ENCODE assay signal across 21 cellular contexts in the genomic region with DNA sequence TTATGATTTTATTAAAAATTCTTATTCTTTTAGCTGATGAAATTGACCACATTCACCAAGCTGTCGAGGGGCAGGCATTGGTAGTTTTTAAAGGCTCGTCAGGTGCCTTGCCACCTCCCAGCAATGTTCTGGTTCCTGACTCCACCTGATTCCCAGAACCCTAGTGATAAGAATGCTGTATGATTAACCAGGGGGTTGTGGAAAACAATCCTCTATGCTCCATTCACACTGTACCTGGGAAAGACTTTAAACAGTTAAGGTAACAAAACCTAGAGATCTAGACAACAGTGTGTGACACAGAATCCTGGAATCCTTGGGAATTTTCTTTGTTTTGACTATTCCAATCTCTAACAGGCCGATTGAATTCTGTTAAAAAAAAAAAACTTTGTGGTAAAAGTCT.
A peak's percentile ranks its signal among the peaks of the same experiment; 100 is the strongest.
DNase-seq lines count a peak whose midpoint lies in the region; ATAC-seq and TF ChIP-seq lines count a peak whose summit lies in the region.
"Had no signal": no experiment of that assay in that cellular context is flagged by ENCODE, and none has a peak within 500 bp of the region (broad histone marks: within the 10 kb centered on the region; RNA-seq: fewer than 3 reads in every experiment).

No MANE protein-coding gene starts in this region.

- H3K4me3 ChIP-seq in colonic mucosa (no peak overlapping the region), mucosa of descending colon (no peak overlapping the region), transverse colon (no peak overlapping the region), dorsolateral prefrontal cortex (no peak overlapping the region), left lung (no peak overlapping the region), prostate gland (no peak overlapping the region)

- no peak for TF ChIP-seq POLR2A in transverse colon (IDR thresholded peaks at IDR 0.05)
- TF ChIP-seq POLR2A in prostate gland (IDR thresholded peaks at IDR 0.05) = no peak

- WGBS in transverse colon (ENCODE audit: low coverage in 1 of 2), 2 donors = 60 to 71% methylated on average over 1 to 3 of the region's 3 CpGs
- 76% methylated on average over 3 of the region's 3 CpGs for WGBS in prostate gland

- H3K9me3 ChIP-seq in colonic mucosa (no peaks in the 10 kb centered on the region), mucosa of descending colon (peaks cover 11% of the 10 kb centered on the region), transverse colon (peaks cover 0 to 5% of the 10 kb centered on the region in 2 donors), left lung (peaks cover 0 to 17% of the 10 kb centered on the region in 2 donors), prostate gland (no peaks in the 10 kb centered on the region)
- H3K9me3 ChIP-seq: BE2C had no signal

- peak overlapping the region; percentile 57 for H3K27ac ChIP-seq in colonic mucosa
- peak overlapping the region; percentile 22 to 50 (median 26) for H3K27ac ChIP-seq in transverse colon
- no peak overlapping the region for H3K27ac ChIP-seq in dorsolateral prefrontal cortex
- no peak overlapping the region for H3K27ac ChIP-seq in left lung
- no peak overlapping the region for H3K27ac ChIP-seq in prostate gland
- H3K27ac ChIP-seq: HL-60 had no signal

- no peak for TF ChIP-seq EP300 in transverse colon (IDR thresholded peaks at IDR 0.05; ENCODE audit: low read depth)

- H3K9ac ChIP-seq in colonic mucosa (ENCODE audit: low read depth in 2 of 2, low read length in 2 of 2) = no peak overlapping the region

- intact Hi-C loops in colonic mucosa (cut with DNase I) (no loop called here), mucosa of descending colon (cut with DNase I, micrococcal nuclease) (no loop called here), transverse colon (cut with DNase I; ENCODE audit: low total_unique reads) (no loop called here), dorsolateral prefrontal cortex (cut with DNase I) (no loop called here), left lung (cut with DNase I) (no loop called here), prostate gland (cut with DNase I) (no loop called here)

- ATAC-seq in mucosa of descending colon (peak; percentile 91), left lung (no peak)

- no peaks in the 10 kb centered on the region for H3K27me3 ChIP-seq in colonic mucosa
- no peaks in the 10 kb centered on the region for H3K27me3 ChIP-seq in transverse colon
- H3K27me3 ChIP-seq in dorsolateral prefrontal cortex = no peaks in the 10 kb centered on the region
- no peaks in the 10 kb centered on the region for H3K27me3 ChIP-seq in left lung
- no peaks in the 10 kb centered on the region for H3K27me3 ChIP-seq in prostate gland (replicated peaks; ENCODE audit: insufficient read depth)

- no peaks in the 10 kb centered on the region for H3K36me3 ChIP-seq in colonic mucosa
- H3K36me3 ChIP-seq in mucosa of descending colon (ENCODE audit: low read depth) = no peaks in the 10 kb centered on the region
- no peaks in the 10 kb centered on the region for H3K36me3 ChIP-seq in transverse colon
- no peaks in the 10 kb centered on the region for H3K36me3 ChIP-seq in left lung
- H3K36me3 ChIP-seq in prostate gland = no peaks in the 10 kb centered on the region
- H3K36me3 ChIP-seq: BE2C had no signal

- peaks cover 7% of the 10 kb centered on the region for H3K4me1 ChIP-seq in colonic mucosa
- H3K4me1 ChIP-seq in mucosa of descending colon (ENCODE audit: low read depth) = peaks cover 6% of the 10 kb centered on the region
- peaks cover 0 to 16% (median 5%) of the 10 kb centered on the region in 4 donors for H3K4me1 ChIP-seq in transverse colon
- no peaks in the 10 kb centered on the region for H3K4me1 ChIP-seq in left lung
- no peaks in the 10 kb centered on the region for H3K4me1 ChIP-seq in prostate gland (replicated peaks)
- H3K4me1 ChIP-seq: BE2C had no signal

- DNase-seq in HuH-7 (ENCODE audit: low spot score) (peak; percentile 17), colonic mucosa (no peak), mucosa of descending colon (no peak), transverse colon (no peak), dorsolateral prefrontal cortex (no peak), left lung (no peak), prostate gland (ENCODE audit: low spot score) (no peak), A172 (ENCODE audit: low spot score) (no peak)
- DNase-seq: BE2C; CD4-positive, alpha-beta T cell; DMS79; HCEC 1CT; KBM-7; NCI-H1092; NCI-H146; NCI-H2081; NK-92 treated with Interleukin-12 subunit alpha and Interleukin-12 subunit beta, amount 100 ng/mL, for 24 hours; OCI-M1; RPMI8226; SIG-M5 had no signal

- in situ Hi-C loops in transverse colon (cut with MboI; ENCODE audit: low pct_ligation_motif_present in 1 of 4, low pct_unique_long_range_greater_than_20kb in 1 of 4, low sequenced_read_pairs in 3 of 4) = no loop called here

- TF ChIP-seq CTCF in colonic mucosa (IDR thresholded peaks at IDR 0.05) (no peak), mucosa of descending colon (IDR thresholded peaks at IDR 0.05) (no peak), transverse colon (IDR thresholded peaks at IDR 0.05) (no peak), dorsolateral prefrontal cortex (IDR thresholded peaks at IDR 0.05 in 54 of 56, conservative IDR thresholded peaks at IDR 0.05 in 2 of 56; ENCODE audit: low read depth in 1 of 56, partially characterized antibody in 56 of 56) (no peak), left lung (IDR thresholded peaks at IDR 0.05) (no peak), prostate gland (IDR thresholded peaks at IDR 0.05) (no peak)

Comparison
In these comparisons a context has a peak if more than half of its experiments do, and no peak if none do; other contexts are left out.
1. H3K27ac ChIP-seq: peak in colonic mucosa (single experiment) and transverse colon (4 of 4); none in dorsolateral prefrontal cortex (0 of 59), left lung (0 of 2) and prostate gland (0 of 2).